In the genomic region with DNA sequence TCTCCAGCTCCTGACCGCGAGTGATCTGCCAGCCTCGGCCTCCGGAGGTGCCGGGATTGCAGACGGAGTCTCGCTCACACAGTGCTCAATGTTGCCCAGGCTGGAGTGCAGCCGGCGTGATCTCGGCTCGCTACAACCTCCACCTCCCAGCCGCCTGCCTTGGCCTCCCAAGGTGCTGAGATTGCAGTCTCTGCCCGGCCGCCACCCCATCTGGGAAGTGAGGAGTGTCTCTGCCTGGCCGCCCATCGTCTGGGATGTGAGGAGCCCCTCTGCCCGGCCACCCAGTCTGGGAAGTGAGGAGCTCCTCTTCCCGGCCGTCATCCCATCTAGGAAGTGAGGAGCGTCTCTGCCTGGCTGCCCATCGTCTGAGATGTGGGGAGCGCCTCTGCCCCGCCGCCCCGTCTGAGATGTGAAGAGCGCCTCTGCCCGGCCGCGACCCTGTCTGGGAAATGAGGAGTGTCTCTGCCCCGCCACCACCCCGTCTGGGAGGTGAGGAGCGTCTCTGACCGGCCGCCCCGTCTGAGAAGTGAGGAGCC, we compare ENCODE assay signal across 4 cellular contexts. TPM values are rescaled to one million over a fixed set of nuclear protein-coding genes. Genes with fewer than 3 reads are reported as not detected.
"Had no signal": no experiment of that assay in that cellular context is flagged by ENCODE, and none has a peak within 500 bp of the region (broad histone marks: within the 10 kb centered on the region; RNA-seq: fewer than 3 reads in every experiment).

No MANE protein-coding gene starts in this region.

RNA-seq across cellular contexts. Expression of a gene that starts 9.6 kb away (rescaled TPM):
- total RNA-seq: ascending aorta, cardiac muscle cell, cardiac septum, chondrocyte had no signal

RNA-seq across cellular contexts. Expression of a gene that starts 53.4 kb away (rescaled TPM):
- total RNA-seq: chondrocyte had no signal
